In genomic region chr4:173522874-173523395, GRCh38 we compare ENCODE assay signal across 9 cellular contexts. TPM values are rescaled to one million over a fixed set of nuclear protein-coding genes. Genes with fewer than 3 reads are reported as not detected.
DNase-seq lines count a peak whose midpoint lies in the region; ATAC-seq and TF ChIP-seq lines count a peak whose summit lies in the region.
"Had no signal": no experiment of that assay in that cellular context is flagged by ENCODE, and none has a peak within 500 bp of the region (broad histone marks: within the 10 kb centered on the region; RNA-seq: fewer than 3 reads in every experiment).

No MANE protein-coding gene starts in this region.

- H3K36me3 ChIP-seq in A673 (ENCODE audit: insufficient read depth, low read length, poor library complexity, severe bottlenecking) (peaks cover 27% of the 10 kb centered on the region), neural progenitor cell (no peaks in the 10 kb centered on the region)

- H4K20me1 ChIP-seq in neural progenitor cell (ENCODE audit: low read depth): peaks cover 100% of the 10 kb centered on the region

- H3K9ac ChIP-seq in neural progenitor cell: no peak overlapping the region

- H3K27ac ChIP-seq in A673 (ENCODE audit: low read depth, low read length, poor library complexity, severe bottlenecking) (peak overlapping the region; percentile 82), neural progenitor cell (no peak overlapping the region)

- no peak for TF ChIP-seq CTCF in A673 (conservative IDR thresholded peaks at IDR 0.05; ENCODE audit: low read depth, low read length)
- TF ChIP-seq CTCF in fibroblast of mammary gland (conservative IDR thresholded peaks at IDR 0.05; ENCODE audit: control insufficient read depth, insufficient read depth, low read depth, low read length): no peak
- peak; percentile 5 for TF ChIP-seq CTCF in neural progenitor cell (IDR thresholded peaks at IDR 0.05)

- H3K9me3 ChIP-seq in A673 (ENCODE audit: low read depth, low read length, poor library complexity, severe bottlenecking) (no peaks in the 10 kb centered on the region), neural progenitor cell (ENCODE audit: low read depth) (no peaks in the 10 kb centered on the region)

- peak overlapping the region; percentile 74 for H3K4me2 ChIP-seq in neural progenitor cell

- H3K4me3 Mint-ChIP-seq in IgD-negative memory B cell (peak overlapping the region in 3 of 4 donors; percentile 33 to 55 (median 38)), neural progenitor cell (peak overlapping the region; percentile 85)
- H3K4me3 Mint-ChIP-seq in effector memory CD8-positive, alpha-beta T cell: peak overlapping the region in 1 of 2 donors; percentile 31

- peaks cover 16% of the 10 kb centered on the region for H3F3A ChIP-seq in neural progenitor cell (ENCODE audit: low read depth)

- no peak overlapping the region for H2AFZ ChIP-seq in neural progenitor cell (replicated peaks)

- ATAC-seq in GM18867 (IDR thresholded peaks at IDR 0.05; ENCODE audit: unreplicated experiment) (no peak), GM21423 (IDR thresholded peaks at IDR 0.05; ENCODE audit: unreplicated experiment) (no peak)
- no peak for ATAC-seq in effector memory CD8-positive, alpha-beta T cell (replicated peaks)

- H3K27ac Mint-ChIP-seq in IgD-negative memory B cell (peak overlapping the region in 2 of 3 donors; percentile 73 to 89), neural progenitor cell (no peak overlapping the region)
- H3K27ac Mint-ChIP-seq in effector memory CD8-positive, alpha-beta T cell: peak overlapping the region in 1 of 2 donors; percentile 55

- no peak for DNase-seq in A673 (ENCODE audit: low spot score)
- DNase-seq in fibroblast of mammary gland (ENCODE audit: low read depth): peak; percentile 38
- no peak for DNase-seq in neural progenitor cell (ENCODE audit: low spot score)
- DNase-seq in cerebellum (ENCODE audit: low spot score): no peak
- no peak for DNase-seq in effector memory CD8-positive, alpha-beta T cell
- DNase-seq: stimulated activated CD4-positive, alpha-beta T cell treated with anti-CD3 and anti-CD28 coated beads, Interleukin-4, amount 100 ng/mL, for 1 hour had no signal

- H3K27me3 Mint-ChIP-seq in IgD-negative memory B cell (peaks cover 82% of the 10 kb centered on the region), neural progenitor cell (ENCODE audit: insufficient read depth, low read depth) (peaks cover 100% of the 10 kb centered on the region)
- H3K27me3 Mint-ChIP-seq in effector memory CD8-positive, alpha-beta T cell: peaks cover 85 to 100% of the 10 kb centered on the region in 2 donors

- POLR2A ChIA-PET in A673 (lab: Charles Lee; ENCODE audit: low non-redundant PET): interaction anchor here (0.7 kb wide), 1 partner anchor 349 kb away, joined by 5 read pairs; no protein-coding TSS in a partner anchor

- H3K27me3 ChIP-seq in A673 (replicated peaks; ENCODE audit: insufficient read depth, low read depth, low read length, poor library complexity): no peaks in the 10 kb centered on the region
- H3K27me3 ChIP-seq in neural progenitor cell: peaks cover 100% of the 10 kb centered on the region

- H3K9me3 Mint-ChIP-seq in IgD-negative memory B cell: peaks cover 0 to 31% (median 3%) of the 10 kb centered on the region in 3 donors
- peaks cover 8% of the 10 kb centered on the region for H3K9me3 Mint-ChIP-seq in neural progenitor cell
- peaks cover 0 to 6% of the 10 kb centered on the region in 2 donors for H3K9me3 Mint-ChIP-seq in effector memory CD8-positive, alpha-beta T cell

- intact Hi-C loops in A673 (cut with micrococcal nuclease; ENCODE audit: unreplicated experiment): loop anchor here (5.0 kb wide), 1 partner anchor 634 kb away; no protein-coding TSS in a partner anchor

- CTCF ChIA-PET in A673 (lab: Charles Lee): no interaction called here

- peaks cover 0 to 10% (median 2%) of the 10 kb centered on the region in 3 donors for H3K4me1 Mint-ChIP-seq in IgD-negative memory B cell
- H3K4me1 Mint-ChIP-seq in neural progenitor cell: peaks cover 28% of the 10 kb centered on the region
- H3K4me1 Mint-ChIP-seq in effector memory CD8-positive, alpha-beta T cell (ENCODE audit: low read depth in 2 of 2): peaks cover 14 to 26% of the 10 kb centered on the region in 2 donors

- peaks cover 5% of the 10 kb centered on the region for H3K36me3 Mint-ChIP-seq in IgD-negative memory B cell
- no peaks in the 10 kb centered on the region for H3K36me3 Mint-ChIP-seq in neural progenitor cell
- H3K36me3 Mint-ChIP-seq in effector memory CD8-positive, alpha-beta T cell (ENCODE audit: insufficient read depth): peaks cover 36% of the 10 kb centered on the region

- no TSS peak for BruUV-seq in A673 (replicated peaks; lab: Mats Ljungman, UMichigan)

- H3K79me2 ChIP-seq in neural progenitor cell (ENCODE audit: low read depth): no peaks in the 10 kb centered on the region

- H3K4me3 ChIP-seq in A673 (ENCODE audit: low read depth, low read length, poor library complexity, severe bottlenecking): peak overlapping the region; percentile 47
- peak overlapping the region; percentile 65 for H3K4me3 ChIP-seq in fibroblast of mammary gland (ENCODE audit: control insufficient read depth, low read depth, low read length)
- peak overlapping the region; percentile 43 for H3K4me3 ChIP-seq in neural progenitor cell

- H3K4me1 ChIP-seq in A673 (ENCODE audit: insufficient read depth, low read length, poor library complexity, severe bottlenecking) (peaks cover 19% of the 10 kb centered on the region), neural progenitor cell (peaks cover 17% of the 10 kb centered on the region)

RNA-seq across cellular contexts. Expression of gene HAND2, which starts 7.1 kb away (rescaled TPM):
- total RNA-seq in A673 (2021) (22.7 and 24.0 TPM in 2 replicates), neural progenitor cell (ENCODE audit: low replicate concordance) (0.09 TPM in 1 of 2 replicates, not detected in the other), cerebellum (not detected)
- polyA plus RNA-seq in IgD-negative memory B cell: not detected

Comparison
In these comparisons a context has a peak if more than half of its experiments do, and no peak if none do; other contexts are left out.
1. RNA of gene HAND2, which starts 7.1 kb away (total RNA-seq): 22.7 to 24.0 TPM in A673; 0.09 TPM in neural progenitor cell and not detected in cerebellum (single experiment); every median in the first group is over 10 times any median in the second.
2. Peak in every context shown above with its lines, with median percentiles within 50 percentile points of each other: H3K4me3 ChIP-seq.